In the genomic region with DNA sequence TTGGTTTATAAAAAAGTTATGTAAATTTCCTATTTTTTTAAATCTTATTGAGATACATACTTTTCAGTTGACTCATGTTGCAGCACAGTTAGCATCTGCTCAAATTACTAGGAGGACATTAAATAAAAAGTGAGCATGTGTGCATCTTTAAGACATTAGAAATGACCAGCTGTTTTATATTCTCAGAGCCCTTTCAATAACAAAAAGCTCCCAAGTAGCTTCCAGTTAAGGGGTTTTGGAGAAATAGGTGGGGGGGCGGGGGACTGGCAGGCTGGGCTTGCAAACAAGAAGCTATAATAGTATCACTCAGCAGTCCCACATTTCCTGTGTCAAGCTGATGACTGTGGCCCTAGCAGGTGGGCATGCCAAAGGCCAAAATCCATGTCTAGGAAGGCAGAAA, we compare ENCODE assay signal across 18 cellular contexts.
A peak's percentile ranks its signal among the peaks of the same experiment; 100 is the strongest.
DNase-seq lines count a peak whose midpoint lies in the region; ATAC-seq, FAIRE-seq and TF ChIP-seq lines count a peak whose summit lies in the region.
"Had no signal": no experiment of that assay in that cellular context is flagged by ENCODE, and none has a peak within 500 bp of the region (broad histone marks: within the 10 kb centered on the region; RNA-seq: fewer than 3 reads in every experiment).

No MANE protein-coding gene starts in this region.

- POLR2A ChIA-PET in H1 (lab: Charles Lee; ENCODE audit: partially characterized antibody) = no interaction called here

- 11% methylated on average over 1 of the region's 1 CpG; no CpG with 5 or more reads in 1 of the 2 experiments for WGBS in H1 (ENCODE audit: extremely low coverage in 1 of 2, insufficient coverage in 1 of 2, insufficient read length in 1 of 2, insufficient replicate concordance in 2 of 2, low coverage in 1 of 2, low lambda C conversion rate in 2 of 2, missing lambda C conversion rate in 1 of 2), 2 experiments

- H3K27me3 ChIP-seq in GM23338 (ENCODE audit: insufficient read depth) = no peaks in the 10 kb centered on the region
- H3K27me3 ChIP-seq in H1 (replicated peaks in 1 of 4; ENCODE audit: control insufficient read depth in 3 of 4, extremely low read depth in 1 of 4, insufficient read depth in 3 of 4, low read length in 3 of 4) = no peaks in the 10 kb centered on the region
- H3K27me3 ChIP-seq: esophagus muscularis mucosa, MG63 had no signal

- H3K27me3 Mint-ChIP-seq in GM23338 (ENCODE audit: insufficient read depth, low read depth, poor library complexity) = no peaks in the 10 kb centered on the region
- H3K27me3 Mint-ChIP-seq: activated B cell treated with CpG ODN at 0.5 μM for 24 hours; activated T-cell treated with anti-CD3 and anti-CD28 coated beads, Interleukin-2, amount 50 U/mL, for 24 hours had no signal

- no peak overlapping the region for H2BK12ac ChIP-seq in H1 (ENCODE audit: low read depth, low read length)

- no peak overlapping the region for H2AK5ac ChIP-seq in H1 (ENCODE audit: low read depth, low read length)

- no peak overlapping the region for H3K4ac ChIP-seq in H1 (replicated peaks; ENCODE audit: insufficient read length, low read depth, low read length)

- H2BK5ac ChIP-seq in H1 (ENCODE audit: low read depth, low read length) = no peak overlapping the region

- intact Hi-C loops in posterior vena cava (cut with DNase I) = no loop called here

- no peak overlapping the region for H2BK20ac ChIP-seq in H1 (ENCODE audit: low read length)

- H4K20me1 ChIP-seq in GM23338 (replicated peaks; ENCODE audit: insufficient read depth) (no peaks in the 10 kb centered on the region), H1 (replicated peaks in 1 of 2; ENCODE audit: control insufficient read depth in 1 of 2, insufficient read depth in 2 of 2, low read length in 2 of 2) (no peaks in the 10 kb centered on the region)

- H4K5ac ChIP-seq in H1 (ENCODE audit: insufficient read length, low read depth, low read length) = peak overlapping the region; percentile 87

- H2AFZ ChIP-seq in GM23338 (no peak overlapping the region), H1 (ENCODE audit: low read length) (no peak overlapping the region)

- H3K4me1 ChIP-seq in GM23338 (ENCODE audit: insufficient read depth) (peaks cover 16% of the 10 kb centered on the region), H1 (replicated peaks in 1 of 4; ENCODE audit: control insufficient read depth in 3 of 4, insufficient read depth in 4 of 4, low read length in 3 of 4) (peaks cover 0 to 8% (median 1%) of the 10 kb centered on the region in 4 experiments; a peak in 3 of 7 replicates)
- H3K4me1 ChIP-seq: esophagus muscularis mucosa had no signal

- H3K4me3 ChIP-seq in GM23338 = no peak overlapping the region
- peak overlapping the region in 1 of 4 experiments; percentile 22; a peak in 2 of 8 replicates for H3K4me3 ChIP-seq in H1 (ENCODE audit: extremely low read depth in 1 of 4, insufficient read depth in 2 of 4, low read depth in 3 of 4, low read length in 4 of 4)
- H3K4me3 ChIP-seq: esophagus muscularis mucosa, MG63, thoracic aorta had no signal

- peaks cover 10% of the 10 kb centered on the region; the same call in 2 of the 3 replicates for H3K9me3 Mint-ChIP-seq in GM23338
- H3K9me3 Mint-ChIP-seq: activated B cell treated with CpG ODN at 0.5 μM for 24 hours; activated T-cell treated with anti-CD3 and anti-CD28 coated beads, Interleukin-2, amount 50 U/mL, for 24 hours had no signal

- H3K14ac ChIP-seq in H1 (ENCODE audit: insufficient read length) = no peak overlapping the region

- no peak for FAIRE-seq in H1 (lab: Jason Lieb, UNC)
- FAIRE-seq: keratinocyte, small intestine had no signal

- peaks cover 21% of the 10 kb centered on the region for H3K36me3 Mint-ChIP-seq in GM23338 (ENCODE audit: low read depth)
- H3K36me3 Mint-ChIP-seq: CD8-positive, alpha-beta T cell had no signal

- no peak for TF ChIP-seq RAD21 in H1 (IDR thresholded peaks at IDR 0.05 in 1 of 2, conservative IDR thresholded peaks at IDR 0.05 in 1 of 2; ENCODE audit: low read depth in 2 of 2, low read length in 2 of 2)

- no peak overlapping the region for H3K4me3 Mint-ChIP-seq in GM23338
- H3K4me3 Mint-ChIP-seq: activated B cell treated with CpG ODN at 0.5 μM for 24 hours; activated T-cell treated with anti-CD3 and anti-CD28 coated beads, Interleukin-2, amount 50 U/mL, for 24 hours; CD8-positive, alpha-beta T cell had no signal

- H3K9me2 ChIP-seq in GM23338 (ENCODE audit: insufficient read depth) = peaks cover 6% of the 10 kb centered on the region; the same call in 1 of the 2 replicates

- no peak overlapping the region for H3K56ac ChIP-seq in H1 (replicated peaks; ENCODE audit: insufficient read length, low read depth, low read length)

- H2BK120ac ChIP-seq in H1 (replicated peaks; ENCODE audit: low read depth, low read length) = no peak overlapping the region

- H2BK15ac ChIP-seq in H1 (ENCODE audit: low read length) = no peak overlapping the region

- DNase-seq in GM23338 (ENCODE audit: low spot score) = peak; percentile 35
- peak; percentile 85 to 95 for DNase-seq in NCI-H524 (lab: John Stamatoyannopoulos, UW)
- peak in 1 of 2 experiments; percentile 27 for DNase-seq in H1 (ENCODE audit: low read depth in 1 of 2, low spot score in 2 of 2)
- DNase-seq in myocyte (ENCODE audit: low read depth) = peak; percentile 67
- no peak for DNase-seq in posterior vena cava (ENCODE audit: low spot score)
- DNase-seq in SW480 (ENCODE audit: low spot score) = no peak
- DNase-seq: activated B cell treated with CpG ODN at 0.5 μM for 24 hours; activated T-cell treated with anti-CD3 and anti-CD28 coated beads, Interleukin-2, amount 50 U/mL, for 24 hours; caudate nucleus; CD8-positive, alpha-beta T cell; MG63; NCI-H526 treated with DMSO at 0.1 percent for 48 hours; small intestine had no signal

- H3K9ac ChIP-seq in H1 (replicated peaks in 1 of 4; ENCODE audit: extremely low read depth in 1 of 4, low read depth in 3 of 4, low read length in 3 of 4) = no peak overlapping the region

- H3F3A ChIP-seq in GM23338 (replicated peaks; ENCODE audit: low read depth) = no peaks in the 10 kb centered on the region

- no peak for TF ChIP-seq EP300 in H1 (IDR thresholded peaks at IDR 0.05; ENCODE audit: borderline replicate concordance in 1 of 2, low read depth in 2 of 2, low read length in 2 of 2)

- CTCF ChIA-PET in H1 (lab: Charles Lee; ENCODE audit: partially characterized antibody) = interaction anchor here (0.6 to 1.1 kb wide), 2 partner anchors 9 to 631 kb away, joined by 3 to 4 read pairs; no protein-coding TSS in a partner anchor

- H3K27ac ChIP-seq in GM23338 (ENCODE audit: low read depth) (no peak overlapping the region), H1 (ENCODE audit: low read depth, low read length) (no peak overlapping the region)
- H3K27ac ChIP-seq: esophagus muscularis mucosa, thoracic aorta had no signal

- no peak overlapping the region for H3K18ac ChIP-seq in H1 (ENCODE audit: extremely low read depth, low read length)

- H3K23me2 ChIP-seq in H1 (ENCODE audit: low read depth, low read length) = peaks cover 5% of the 10 kb centered on the region; the same call in 1 of the 2 replicates

- H3K23ac ChIP-seq in H1 (ENCODE audit: insufficient read length) = no peak overlapping the region

- TF ChIP-seq CTCF in GM23338 (conservative IDR thresholded peaks at IDR 0.05; ENCODE audit: low read depth in 2 of 2) = no peak
- TF ChIP-seq CTCF in H1 (IDR thresholded peaks at IDR 0.05; ENCODE audit: control extremely low read depth in 1 of 3, insufficient read depth in 1 of 3, low read depth in 1 of 3, low read length in 3 of 3) = no peak

- no peaks in the 10 kb centered on the region for H3K79me2 ChIP-seq in GM23338 (replicated peaks; ENCODE audit: insufficient read depth)
- H3K79me2 ChIP-seq in H1 (ENCODE audit: control insufficient read depth in 1 of 2, insufficient read depth in 2 of 2, low read length in 2 of 2) = no peaks in the 10 kb centered on the region

- H4K8ac ChIP-seq in H1 (ENCODE audit: extremely low read depth, insufficient read depth, low read length) = no peak overlapping the region

- H3K36me3 ChIP-seq in GM23338 (ENCODE audit: insufficient read depth) (no peaks in the 10 kb centered on the region; the same call in 1 of the 2 replicates), H1 (ENCODE audit: control insufficient read depth in 2 of 4, insufficient read depth in 4 of 4, low read length in 3 of 4) (no peaks in the 10 kb centered on the region)
- H3K36me3 ChIP-seq: esophagus muscularis mucosa, MG63, thoracic aorta had no signal

- H3K9me3 ChIP-seq in H1 (ENCODE audit: insufficient read depth in 2 of 2, low read depth in 1 of 2, low read length in 1 of 2) = no peaks in the 10 kb centered on the region; a peak in 1 of 4 replicates
- H3K9me3 ChIP-seq: esophagus muscularis mucosa, MG63, thoracic aorta had no signal

- no peak overlapping the region for H4K91ac ChIP-seq in H1 (replicated peaks; ENCODE audit: insufficient read length, low read length)

- no peak for TF ChIP-seq POLR2A in H1 (IDR thresholded peaks at IDR 0.05; ENCODE audit: control extremely low read depth in 1 of 2, low read depth in 2 of 2, low read length in 2 of 2)

- ATAC-seq in GM23338 (peak; percentile 64), GM18873 (IDR thresholded peaks at IDR 0.05; ENCODE audit: low FRiP score, unreplicated experiment) (no peak), GM19452 (IDR thresholded peaks at IDR 0.05; ENCODE audit: unreplicated experiment) (no peak)
- ATAC-seq: CD8-positive, alpha-beta T cell had no signal

- H3K27ac Mint-ChIP-seq in GM23338 = 0 out of 2 replicates have a peak overlapping the region, but pooled peaks have one; percentile 48
- H3K27ac Mint-ChIP-seq: activated B cell treated with CpG ODN at 0.5 μM for 24 hours; activated T-cell treated with anti-CD3 and anti-CD28 coated beads, Interleukin-2, amount 50 U/mL, for 24 hours; CD8-positive, alpha-beta T cell had no signal

- peaks cover 22% of the 10 kb centered on the region; the same call in 2 of the 3 replicates for H3K4me1 Mint-ChIP-seq in GM23338
- H3K4me1 Mint-ChIP-seq: activated B cell treated with CpG ODN at 0.5 μM for 24 hours had no signal

- no peaks in the 10 kb centered on the region for H3K79me1 ChIP-seq in H1 (ENCODE audit: low read depth, low read length)

- H3K4me2 ChIP-seq in GM23338 (peak overlapping the region; percentile 71), H1 (ENCODE audit: insufficient read depth in 1 of 2, low read depth in 2 of 2, low read length in 2 of 2) (peak overlapping the region; percentile 12 to 18; a peak in 1 of 4 replicates)

TF ChIP-seq in GM23338, 12 proteins besides CTCF, POLR2A, EP300 and RAD21 (continues in another document):
- TF ChIP-seq ZNF331 (CRISPR knock-in tag; IDR thresholded peaks at IDR 0.05; ENCODE audit: low read depth) = no peak

TF ChIP-seq in H1, 55 proteins besides CTCF, POLR2A, EP300 and RAD21:
- TF ChIP-seq SP4 (IDR thresholded peaks at IDR 0.05; ENCODE audit: low read length) = no peak
- TF ChIP-seq GTF2F1 (IDR thresholded peaks at IDR 0.05; ENCODE audit: borderline replicate concordance, low read depth, low read length) = no peak
- no peak for TF ChIP-seq EGR1 (IDR thresholded peaks at IDR 0.05; ENCODE audit: borderline replicate concordance, low read depth, low read length)

Comparison
In these comparisons a context has a peak if more than half of its experiments do, and no peak if none do; other contexts are left out.
1. DNase-seq: peak in GM23338 (single experiment), NCI-H524 (2 of 2) and myocyte (single experiment); none in posterior vena cava (single experiment) and SW480 (single experiment).